ENCODE assay signal across 1 cellular context in genomic region chr22:50082961-50083461, GRCh38.
TF ChIP-seq lines count a peak whose summit lies in the region.

No MANE protein-coding gene starts in this region.

TF ChIP-seq in IMR-90, 13 proteins besides CTCF, POLR2A, EP300 and RAD21:
- TF ChIP-seq MAZ (IDR thresholded peaks at IDR 0.05; ENCODE audit: borderline replicate concordance, low read depth, low read length), result no peak
- TF ChIP-seq MXI1 (IDR thresholded peaks at IDR 0.05; ENCODE audit: borderline replicate concordance, low read depth, low read length), result no peak
- TF ChIP-seq CHD1 (IDR thresholded peaks at IDR 0.05; ENCODE audit: low read depth, low read length), result no peak
- no peak for TF ChIP-seq USF2 (IDR thresholded peaks at IDR 0.05; ENCODE audit: low read depth, low read length)
- no peak for TF ChIP-seq RCOR1 (IDR thresholded peaks at IDR 0.05; ENCODE audit: insufficient replicate concordance, low read length)
TF ChIP-seq in IMR-90: peak in this region for 0.
